41 cellular contexts compared by ENCODE assay signal in the genomic region with DNA sequence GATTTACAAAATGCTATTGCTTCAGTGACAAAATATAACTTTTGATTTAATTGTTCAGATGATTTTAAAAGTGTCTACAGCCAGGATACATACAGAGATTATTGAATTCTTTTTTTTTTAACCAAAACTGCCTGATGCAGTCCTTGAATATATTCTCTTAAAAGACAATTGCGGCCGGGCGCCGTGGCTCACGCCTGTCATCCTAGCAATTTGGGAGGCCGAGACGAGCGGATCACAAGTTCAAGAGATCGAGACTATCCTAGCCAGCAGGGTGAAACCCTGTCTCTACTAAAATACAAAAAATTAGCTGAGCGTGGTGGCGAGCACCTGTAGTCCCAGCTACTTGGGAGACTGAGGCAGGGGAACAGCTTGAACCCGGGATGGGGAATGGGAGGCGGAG.
"Had no signal": no experiment of that assay in that cellular context is flagged by ENCODE, and none has a peak within 500 bp of the region (broad histone marks: within the 10 kb centered on the region; RNA-seq: fewer than 3 reads in every experiment).

No MANE protein-coding gene starts in this region.

- H3K36me3 Mint-ChIP-seq: activated naive CD4-positive, alpha-beta T cell treated with anti-CD3 and anti-CD28 coated beads, Interleukin-2, amount 10 ng/mL, durations not matched to agents 7 days and 5 days; activated naive CD4-positive, alpha-beta T cell treated with anti-CD3 and anti-CD28 coated beads, Interleukin-2, amount 50 U/mL, for 24 hours; activated naive CD4-positive, alpha-beta T cell treated with anti-CD3 and anti-CD28 coated beads, Interleukin-2, amount 50 U/mL, for 72 hours; activated naive CD8-positive, alpha-beta T cell; activated naive CD8-positive, alpha-beta T cell treated with anti-CD3 and anti-CD28 coated beads for 36 hours; activated naive CD8-positive, alpha-beta T cell treated with anti-CD3 and anti-CD28 coated beads, Interleukin-2, amount 10 ng/mL, durations not matched to agents 7 days and 5 days; brain had no signal

- DNase-seq: activated effector memory CD4-positive, alpha-beta T cell treated with anti-CD3 and anti-CD28 coated beads, Interleukin-2, amount 50 U/mL, for 16 hours; activated effector memory CD4-positive, alpha-beta T cell treated with Interleukin-2 at 50 U/mL for 16 hours; activated gamma-delta T cell; activated gamma-delta T cell treated with Interleukin-2 at 50 U/mL for 16 hours; activated naive CD4-positive, alpha-beta T cell; activated naive CD4-positive, alpha-beta T cell treated with anti-CD3 and anti-CD28 coated beads for 36 hours; activated naive CD4-positive, alpha-beta T cell treated with anti-CD3 and anti-CD28 coated beads, Interleukin-2, amount 10 ng/mL, durations not matched to agents 7 days and 5 days; activated naive CD4-positive, alpha-beta T cell treated with anti-CD3 and anti-CD28 coated beads, Interleukin-2, amount 50 U/mL, for 16 hours; activated naive CD4-positive, alpha-beta T cell treated with Interleukin-2 at 50 U/mL for 16 hours; activated naive CD8-positive, alpha-beta T cell treated with anti-CD3 and anti-CD28 coated beads for 36 hours; activated naive CD8-positive, alpha-beta T cell treated with anti-CD3 and anti-CD28 coated beads, Interleukin-2, amount 10 ng/mL, durations not matched to agents 7 days and 5 days; activated naive CD8-positive, alpha-beta T cell treated with anti-CD3 and anti-CD28 coated beads, Interleukin-2, amount 50 U/mL, for 24 hours; activated T-cell treated with anti-CD3 and anti-CD28 coated beads for 4 hours; activated T-cell treated with anti-CD3 and anti-CD28 coated beads, Interleukin-2, amount 50 U/mL, for 1 hour; activated T-cell treated with anti-CD3 and anti-CD28 coated beads, Interleukin-2, amount 50 U/mL, for 24 hours; activated T-cell treated with anti-CD3 and anti-CD28 coated beads, Interleukin-2, amount 50 U/mL, for 4 hours; activated T-cell treated with anti-CD3 and anti-CD28 coated beads, Interleukin-2, amount 50 U/mL, for 48 hours; activated T-cell treated with anti-CD3 and anti-CD28 coated beads, Interleukin-2, amount 50 U/mL, for 72 hours; adrenal gland; amniotic stem cell; amygdala; anterior cingulate cortex; aorta; body of pancreas; brain microvascular endothelial cell; caudate nucleus; central memory CD4-positive, alpha-beta T cell; cerebellar nuclear complex had no signal

- H3K4me3 Mint-ChIP-seq: activated naive CD4-positive, alpha-beta T cell treated with anti-CD3 and anti-CD28 coated beads for 36 hours; activated naive CD4-positive, alpha-beta T cell treated with anti-CD3 and anti-CD28 coated beads, Interleukin-2, amount 10 ng/mL, durations not matched to agents 7 days and 5 days; activated naive CD4-positive, alpha-beta T cell treated with anti-CD3 and anti-CD28 coated beads, Interleukin-2, amount 50 U/mL, for 24 hours; activated naive CD8-positive, alpha-beta T cell; activated naive CD8-positive, alpha-beta T cell treated with anti-CD3 and anti-CD28 coated beads for 36 hours; activated naive CD8-positive, alpha-beta T cell treated with anti-CD3 and anti-CD28 coated beads, Interleukin-2, amount 10 ng/mL, durations not matched to agents 7 days and 5 days; activated naive CD8-positive, alpha-beta T cell treated with anti-CD3 and anti-CD28 coated beads, Interleukin-2, amount 50 U/mL, for 24 hours; activated T-cell treated with anti-CD3 and anti-CD28 coated beads, Interleukin-2, amount 50 U/mL, for 24 hours; activated T-cell treated with anti-CD3 and anti-CD28 coated beads, Interleukin-2, amount 50 U/mL, for 4 hours; activated T-cell treated with anti-CD3 and anti-CD28 coated beads, Interleukin-2, amount 50 U/mL, for 72 hours; activated T-helper 1 cell treated with anti-CD3 and anti-CD28 coated beads, Interleukin-12 subunit alpha, Interleukin-12 subunit beta, Interleukin-2, Interleukin-4 antibody, amounts not matched to agents 30 ng/mL and 10 ng/mL and 1 ng/mL, durations not matched to agents 14 hours and 24 hours and 36 hours; activated T-helper 17 cell treated with anti-CD3 and anti-CD28 coated beads, Interleukin-2, amount 50 U/mL, for 72 hours; brain; central memory CD8-positive, alpha-beta T cell had no signal

- H3K4me1 ChIP-seq: adrenal gland, ascending aorta, body of pancreas, breast epithelium had no signal

- H3K27ac ChIP-seq: adrenal gland, ascending aorta, body of pancreas, brain microvascular endothelial cell, breast epithelium, cardiac muscle cell had no signal

- H3K27me3 ChIP-seq: adrenal gland, ascending aorta, body of pancreas, brain microvascular endothelial cell, breast epithelium, cardiac muscle cell had no signal

- ATAC-seq: activated naive CD4-positive, alpha-beta T cell treated with anti-CD3 and anti-CD28 coated beads, Interleukin-2, amount 50 U/mL, for 72 hours; activated naive CD8-positive, alpha-beta T cell treated with anti-CD3 and anti-CD28 coated beads, Interleukin-2, amount 50 U/mL, for 24 hours; activated T-cell treated with anti-CD3 and anti-CD28 coated beads, Interleukin-2, amount 50 U/mL, for 4 hours; activated T-cell treated with anti-CD3 and anti-CD28 coated beads, Interleukin-2, amount 50 U/mL, for 72 hours; activated T-helper 17 cell treated with anti-CD3 and anti-CD28 coated beads, Interleukin-2, amount 50 U/mL, for 72 hours; body of pancreas had no signal

- H3K4me3 ChIP-seq: adrenal gland, ascending aorta, body of pancreas, breast epithelium, cardiac muscle cell had no signal

- H3K27ac Mint-ChIP-seq: activated naive CD4-positive, alpha-beta T cell treated with anti-CD3 and anti-CD28 coated beads for 36 hours; activated naive CD4-positive, alpha-beta T cell treated with anti-CD3 and anti-CD28 coated beads, Interleukin-2, amount 10 ng/mL, durations not matched to agents 7 days and 5 days; activated naive CD4-positive, alpha-beta T cell treated with anti-CD3 and anti-CD28 coated beads, Interleukin-2, amount 50 U/mL, for 24 hours; activated naive CD4-positive, alpha-beta T cell treated with anti-CD3 and anti-CD28 coated beads, Interleukin-2, amount 50 U/mL, for 72 hours; activated naive CD8-positive, alpha-beta T cell; activated naive CD8-positive, alpha-beta T cell treated with anti-CD3 and anti-CD28 coated beads for 36 hours; activated naive CD8-positive, alpha-beta T cell treated with anti-CD3 and anti-CD28 coated beads, Interleukin-2, amount 10 ng/mL, durations not matched to agents 7 days and 5 days; activated naive CD8-positive, alpha-beta T cell treated with anti-CD3 and anti-CD28 coated beads, Interleukin-2, amount 50 U/mL, for 24 hours; activated T-cell treated with anti-CD3 and anti-CD28 coated beads, Interleukin-2, amount 50 U/mL, for 24 hours; activated T-cell treated with anti-CD3 and anti-CD28 coated beads, Interleukin-2, amount 50 U/mL, for 72 hours; activated T-helper 1 cell treated with anti-CD3 and anti-CD28 coated beads, Interleukin-12 subunit alpha, Interleukin-12 subunit beta, Interleukin-2, Interleukin-4 antibody, amounts not matched to agents 30 ng/mL and 10 ng/mL and 1 ng/mL, durations not matched to agents 14 hours and 24 hours and 36 hours; activated T-helper 17 cell treated with anti-CD3 and anti-CD28 coated beads, Interleukin-2, amount 50 U/mL, for 72 hours; activated T-helper 2 cell treated with anti-CD3 and anti-CD28 coated beads, Interferon-gamma antibody, Interleukin-2, Interleukin-4, amounts not matched to agents 10 μg/mL and 5 μg/mL and 100 μg/mL, durations not matched to agents 14 hours and 24 hours and 36 hours; brain had no signal

- H3K36me3 ChIP-seq: adrenal gland, ascending aorta, brain microvascular endothelial cell, breast epithelium, cardiac muscle cell had no signal

- H3K27me3 Mint-ChIP-seq: activated naive CD4-positive, alpha-beta T cell treated with anti-CD3 and anti-CD28 coated beads, Interleukin-2, amount 10 ng/mL, durations not matched to agents 7 days and 5 days; activated naive CD4-positive, alpha-beta T cell treated with anti-CD3 and anti-CD28 coated beads, Interleukin-2, amount 50 U/mL, for 24 hours; activated naive CD8-positive, alpha-beta T cell; activated naive CD8-positive, alpha-beta T cell treated with anti-CD3 and anti-CD28 coated beads for 36 hours; activated naive CD8-positive, alpha-beta T cell treated with anti-CD3 and anti-CD28 coated beads, Interleukin-2, amount 10 ng/mL, durations not matched to agents 7 days and 5 days; activated naive CD8-positive, alpha-beta T cell treated with anti-CD3 and anti-CD28 coated beads, Interleukin-2, amount 50 U/mL, for 24 hours; activated T-cell treated with anti-CD3 and anti-CD28 coated beads, Interleukin-2, amount 50 U/mL, for 24 hours; activated T-helper 17 cell treated with anti-CD3 and anti-CD28 coated beads, Interleukin-2, amount 50 U/mL, for 72 hours; central memory CD8-positive, alpha-beta T cell had no signal

- FAIRE-seq: astrocyte, bronchial epithelial cell had no signal

- H3K9me3 ChIP-seq: adrenal gland, breast epithelium had no signal

- H3K4me1 Mint-ChIP-seq: activated naive CD4-positive, alpha-beta T cell treated with anti-CD3 and anti-CD28 coated beads, Interleukin-2, amount 10 ng/mL, durations not matched to agents 7 days and 5 days; activated naive CD4-positive, alpha-beta T cell treated with anti-CD3 and anti-CD28 coated beads, Interleukin-2, amount 50 U/mL, for 24 hours; activated naive CD8-positive, alpha-beta T cell treated with anti-CD3 and anti-CD28 coated beads for 36 hours; activated naive CD8-positive, alpha-beta T cell treated with anti-CD3 and anti-CD28 coated beads, Interleukin-2, amount 10 ng/mL, durations not matched to agents 7 days and 5 days; activated naive CD8-positive, alpha-beta T cell treated with anti-CD3 and anti-CD28 coated beads, Interleukin-2, amount 50 U/mL, for 24 hours; activated T-helper 17 cell treated with anti-CD3 and anti-CD28 coated beads, Interleukin-2, amount 50 U/mL, for 72 hours; brain; central memory CD8-positive, alpha-beta T cell had no signal
